Comparison of ENCODE assay signal across 8 cellular contexts in the genomic region with DNA sequence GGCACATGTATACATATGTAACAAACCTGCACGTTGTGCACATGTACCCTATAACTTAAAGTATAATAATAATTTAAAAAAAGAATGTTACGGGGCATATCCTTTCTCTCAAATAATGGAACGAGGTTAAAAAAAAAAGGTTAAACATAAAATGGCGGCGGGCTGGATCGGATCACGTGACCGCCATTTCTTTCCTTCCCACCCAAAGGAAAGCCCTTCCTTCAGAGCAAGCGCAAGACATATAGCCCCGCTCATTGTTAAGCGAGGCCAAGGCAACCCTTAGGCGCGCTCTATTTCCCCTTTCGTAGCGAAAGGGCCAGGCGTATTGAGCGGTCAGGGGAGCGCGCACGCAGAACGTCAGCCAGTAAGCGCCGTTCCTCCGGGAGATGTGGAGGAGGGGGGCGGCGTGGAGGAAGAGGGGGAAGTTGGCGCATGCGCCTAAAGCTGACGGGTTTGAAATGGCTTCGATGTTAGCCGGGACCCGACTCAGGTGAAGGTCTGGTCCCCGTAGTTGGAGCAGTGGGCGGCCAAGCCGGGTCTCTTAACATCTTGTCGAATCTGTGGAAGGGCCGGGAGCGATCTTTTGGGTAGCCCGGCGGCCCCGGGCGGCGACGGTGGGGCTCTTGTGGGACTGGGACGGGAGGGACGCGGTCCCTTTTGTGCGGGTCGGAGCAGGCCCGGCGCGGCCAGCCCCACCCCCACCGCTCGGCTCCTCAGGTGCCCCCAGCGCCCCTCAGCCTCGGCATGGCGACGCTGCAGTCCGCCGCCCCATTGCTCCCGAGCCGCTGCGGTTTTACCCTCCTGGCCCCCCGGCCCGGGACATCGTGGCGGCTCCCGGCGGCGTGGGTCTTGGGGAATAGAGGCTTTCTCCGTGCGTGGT. TPM values are rescaled to one million over a fixed set of nuclear protein-coding genes. Genes with fewer than 3 reads are reported as not detected.
DNase-seq lines count a peak whose midpoint lies in the region; ATAC-seq and TF ChIP-seq lines count a peak whose summit lies in the region.

A gene with protein sequence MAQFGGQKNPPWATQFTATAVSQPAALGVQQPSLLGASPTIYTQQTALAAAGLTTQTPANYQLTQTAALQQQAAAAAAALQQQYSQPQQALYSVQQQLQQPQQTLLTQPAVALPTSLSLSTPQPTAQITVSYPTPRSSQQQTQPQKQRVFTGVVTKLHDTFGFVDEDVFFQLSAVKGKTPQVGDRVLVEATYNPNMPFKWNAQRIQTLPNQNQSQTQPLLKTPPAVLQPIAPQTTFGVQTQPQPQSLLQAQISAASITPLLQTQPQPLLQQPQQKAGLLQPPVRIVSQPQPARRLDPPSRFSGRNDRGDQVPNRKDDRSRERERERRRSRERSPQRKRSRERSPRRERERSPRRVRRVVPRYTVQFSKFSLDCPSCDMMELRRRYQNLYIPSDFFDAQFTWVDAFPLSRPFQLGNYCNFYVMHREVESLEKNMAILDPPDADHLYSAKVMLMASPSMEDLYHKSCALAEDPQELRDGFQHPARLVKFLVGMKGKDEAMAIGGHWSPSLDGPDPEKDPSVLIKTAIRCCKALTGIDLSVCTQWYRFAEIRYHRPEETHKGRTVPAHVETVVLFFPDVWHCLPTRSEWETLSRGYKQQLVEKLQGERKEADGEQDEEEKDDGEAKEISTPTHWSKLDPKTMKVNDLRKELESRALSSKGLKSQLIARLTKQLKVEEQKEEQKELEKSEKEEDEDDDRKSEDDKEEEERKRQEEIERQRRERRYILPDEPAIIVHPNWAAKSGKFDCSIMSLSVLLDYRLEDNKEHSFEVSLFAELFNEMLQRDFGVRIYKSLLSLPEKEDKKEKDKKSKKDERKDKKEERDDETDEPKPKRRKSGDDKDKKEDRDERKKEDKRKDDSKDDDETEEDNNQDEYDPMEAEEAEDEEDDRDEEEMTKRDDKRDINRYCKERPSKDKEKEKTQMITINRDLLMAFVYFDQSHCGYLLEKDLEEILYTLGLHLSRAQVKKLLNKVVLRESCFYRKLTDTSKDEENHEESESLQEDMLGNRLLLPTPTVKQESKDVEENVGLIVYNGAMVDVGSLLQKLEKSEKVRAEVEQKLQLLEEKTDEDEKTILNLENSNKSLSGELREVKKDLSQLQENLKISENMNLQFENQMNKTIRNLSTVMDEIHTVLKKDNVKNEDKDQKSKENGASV (plus strand): TSS at position 447 of the 880 bp plus-strand sequence. CDS start 1,266 bp downstream, outside the sequence.

- no peaks in the 10 kb centered on the region for H3K9me3 ChIP-seq in lung (ENCODE audit: control insufficient read depth in 2 of 2, insufficient read depth in 1 of 2, low read length in 1 of 2)

- H3K36me3 ChIP-seq in lung (ENCODE audit: control insufficient read depth in 2 of 2, insufficient read depth in 2 of 2, low read length in 2 of 2) = peaks cover 6 to 16% of the 10 kb centered on the region in 2 donors

- peak within 1 kb of the TSS; percentile 76 for H3K4me3 ChIP-seq in lung

- H3K27me3 ChIP-seq in lung (ENCODE audit: control insufficient read depth, insufficient read depth) = no peaks in the 10 kb centered on the region

- DNase-seq in CMK (ENCODE audit: low read depth) (peak; percentile 96), GM20000 (ENCODE audit: low spot score) (peak; percentile 97), HT-29 (ENCODE audit: low spot score) (peak; percentile 97), NOMO-1 (lab: John Stamatoyannopoulos, UW; ENCODE audit: unreplicated experiment in 2 of 2) (peak; percentile 99), lung (ENCODE audit: low spot score) (peak; percentile 96)
- peak; percentile 93 for DNase-seq in effector CD8-positive, alpha-beta T cell (lab: John Stamatoyannopoulos, UW)
- peak; percentile 95 to 97 (median 96) for DNase-seq in stimulated activated CD4-positive, alpha-beta T cell treated with anti-CD3 and anti-CD28 coated beads, TNF-alpha, amount 100 ng/mL, for 4 hours (ENCODE audit: low read depth in 3 of 3)

- peaks cover 4 to 8% of the 10 kb centered on the region in 2 donors for H3K4me1 ChIP-seq in lung (ENCODE audit: control insufficient read depth in 2 of 2, insufficient read depth in 2 of 2, low read length in 2 of 2)

- ATAC-seq in lung (ENCODE audit: insufficient read depth, low FRiP score) = peak; percentile 99

- H3K27ac ChIP-seq in lung (ENCODE audit: low read depth in 1 of 2, low read length in 1 of 2) = peak within 1 kb of the TSS; percentile 88 to 94

- no peak for TF ChIP-seq CTCF in GM20000 (IDR thresholded peaks at IDR 0.05; ENCODE audit: extremely low read depth, missing control alignments)
- no peak for TF ChIP-seq CTCF in lung (IDR thresholded peaks at IDR 0.05; ENCODE audit: control extremely low read depth, extremely low read depth)

- CTCF ChIA-PET in activated CD8-positive, alpha-beta memory T cell treated with anti-CD3 and anti-CD28 coated beads for 36 hours (lab: Charles Lee) = no interaction called here

- WGBS in lung, 2 donors = 0% methylated on average over 59 to 72 of the region's 72 CpGs

- POLR2A ChIA-PET in activated CD8-positive, alpha-beta memory T cell treated with anti-CD3 and anti-CD28 coated beads for 36 hours (lab: Charles Lee) = interaction anchor here (0.6 to 1.1 kb wide), 2 partner anchors 124 to 235 kb away, joined by 3 read pairs; partner anchors contain the start of gene DDX21

RNA-seq across cellular contexts. Expression of the gene that starts here (rescaled TPM):
- 51.0 and 62.5 TPM in 2 replicates for total RNA-seq in HT-29 (2014; rRNA removed; shearing (Covaris generic))
- total RNA-seq in activated CD8-positive, alpha-beta memory T cell treated with anti-CD3 and anti-CD28 coated beads for 36 hours = 100 to 1,000 TPM; 127 to 133 TPM
- total RNA-seq in lung = 10 to 100 TPM; 47.4 to 65.0 TPM
- polyA plus RNA-seq in lung = 10 to 100 TPM; 18.6 to 56.2 TPM

Comparison
In these comparisons a context has a peak if more than half of its experiments do, and no peak if none do; other contexts are left out.
1. Peak in every context shown above with its lines: DNase-seq, ATAC-seq, H3K4me3 ChIP-seq and H3K27ac ChIP-seq.